8 cellular contexts compared by ENCODE assay signal in genomic region chr7:134750083-134751062, GRCh38. TPM values are rescaled to one million over a fixed set of nuclear protein-coding genes. Genes with fewer than 3 reads are reported as not detected.
DNase-seq lines count a peak whose midpoint lies in the region; ATAC-seq and TF ChIP-seq lines count a peak whose summit lies in the region.

No MANE protein-coding gene starts in this region.

- CTCF ChIA-PET in RWPE1 (lab: Yijun Ruan, JAX), result interaction anchor here (0.7 kb wide), 1 partner anchor 110 kb away, joined by 3 read pairs; no protein-coding TSS in a partner anchor

- H3K27ac Mint-ChIP-seq in activated naive CD8-positive, alpha-beta T cell treated with anti-CD3 and anti-CD28 coated beads for 36 hours, result no peak overlapping the region

- no peaks in the 10 kb centered on the region for H3K36me3 ChIP-seq in hepatocyte (replicated peaks; ENCODE audit: insufficient read depth, low read depth)

- no peak overlapping the region for H3K4me2 ChIP-seq in hepatocyte

- H3K79me2 ChIP-seq in hepatocyte, result no peaks in the 10 kb centered on the region

- no peaks in the 10 kb centered on the region for H3K27me3 ChIP-seq in hepatocyte

- no peak overlapping the region for H3K27ac ChIP-seq in hepatocyte
- H3K27ac ChIP-seq in RWPE1, result no peak overlapping the region

- ATAC-seq in SK-N-SH treated with all-trans-retinoic acid at 6 μM for 48 hours, result peak; percentile 70

- H3K4me3 ChIP-seq in HFF-Myc (replicated peaks; ENCODE audit: low read depth, low read length), result no peak overlapping the region
- H3K4me3 ChIP-seq in hepatocyte, result no peak overlapping the region

- H3K9me2 ChIP-seq in hepatocyte (replicated peaks; ENCODE audit: insufficient read depth), result no peaks in the 10 kb centered on the region

- peak; percentile 83 for TF ChIP-seq CTCF in HFF-Myc (IDR thresholded peaks at IDR 0.05; ENCODE audit: low read depth, low read length, missing control alignments)
- TF ChIP-seq CTCF in hepatocyte (IDR thresholded peaks at IDR 0.05; ENCODE audit: poor library complexity), result peak; percentile 48
- no peak; the same call in 1 of the 2 replicates for TF ChIP-seq CTCF in RWPE1 (conservative IDR thresholded peaks at IDR 0.05; ENCODE audit: low read depth)

- H3K9me3 Mint-ChIP-seq in activated naive CD8-positive, alpha-beta T cell treated with anti-CD3 and anti-CD28 coated beads for 36 hours, result no peaks in the 10 kb centered on the region

- H3K9me3 ChIP-seq in hepatocyte (ENCODE audit: low read depth), result no peaks in the 10 kb centered on the region

- H3K27me3 Mint-ChIP-seq in activated naive CD8-positive, alpha-beta T cell treated with anti-CD3 and anti-CD28 coated beads for 36 hours, result no peaks in the 10 kb centered on the region

- peak; percentile 77 for DNase-seq in ELF-1 (ENCODE audit: low read depth, low spot score)
- DNase-seq in HFF-Myc (ENCODE audit: extremely low read depth, low read depth), result no peak
- DNase-seq in activated naive CD8-positive, alpha-beta T cell treated with anti-CD3 and anti-CD28 coated beads for 36 hours, result peak; percentile 49
- DNase-seq in hepatocyte (ENCODE audit: low spot score), result peak; percentile 32
- DNase-seq in stimulated activated CD4-positive, alpha-beta T cell treated with anti-CD3 and anti-CD28 coated beads, Interleukin-15, amount 100 ng/mL, for 48 hours (ENCODE audit: low read depth in 2 of 2), result peak; percentile 26 to 67
- no peak for DNase-seq in NCI-H345 (lab: John Stamatoyannopoulos, UW)
- no peak for DNase-seq in RWPE1 (ENCODE audit: low spot score)

- POLR2A ChIA-PET in RWPE1 (lab: Yijun Ruan, JAX; ENCODE audit: low non-redundant PET), result no interaction called here

- 73% methylated on average over 6 of the region's 6 CpGs for WGBS in hepatocyte (ENCODE audit: low lambda C conversion rate, missing lambda C conversion rate)

- H3K4me1 Mint-ChIP-seq in activated naive CD8-positive, alpha-beta T cell treated with anti-CD3 and anti-CD28 coated beads for 36 hours, result peaks cover 3% of the 10 kb centered on the region

- no peaks in the 10 kb centered on the region for H3K4me1 ChIP-seq in hepatocyte (ENCODE audit: insufficient read depth)

- H3K36me3 Mint-ChIP-seq in activated naive CD8-positive, alpha-beta T cell treated with anti-CD3 and anti-CD28 coated beads for 36 hours, result no peaks in the 10 kb centered on the region

- no peak overlapping the region for H3K4me3 Mint-ChIP-seq in activated naive CD8-positive, alpha-beta T cell treated with anti-CD3 and anti-CD28 coated beads for 36 hours

- H2AFZ ChIP-seq in hepatocyte, result no peak overlapping the region

- H4K20me1 ChIP-seq in hepatocyte (ENCODE audit: insufficient read depth, poor library complexity, severe bottlenecking), result no peaks in the 10 kb centered on the region

TF ChIP-seq in SK-N-SH treated with all-trans-retinoic acid at 6 μM for 48 hours, 23 proteins besides CTCF, POLR2A, EP300 and RAD21:
- TF ChIP-seq CSRNP3 (CRISPR knock-in tag; IDR thresholded peaks at IDR 0.05), result no peak
- no peak for TF ChIP-seq OSR1 (CRISPR knock-in tag; IDR thresholded peaks at IDR 0.05)
- TF ChIP-seq RARB (CRISPR knock-in tag; IDR thresholded peaks at IDR 0.05), result no peak
- TF ChIP-seq ZFP3 (CRISPR knock-in tag; IDR thresholded peaks at IDR 0.05), result no peak
- no peak for TF ChIP-seq ZNF565 (CRISPR knock-in tag; conservative IDR thresholded peaks at IDR 0.05; ENCODE audit: low read depth)

RNA-seq across cellular contexts. Expression of gene CALD1, which starts 29.1 kb away (rescaled TPM):
- total RNA-seq in activated naive CD8-positive, alpha-beta T cell treated with anti-CD3 and anti-CD28 coated beads for 36 hours, result 1 to 10 TPM; 1.1 TPM
- total RNA-seq in hepatocyte, result 207 and 219 TPM in 2 replicates
- 333 and 406 TPM in 2 replicates for polyA plus RNA-seq in hepatocyte

Comparison
In these comparisons a context has a peak if more than half of its experiments do, and no peak if none do; other contexts are left out.
1. DNase-seq: peak in ELF-1 (single experiment), activated naive CD8-positive, alpha-beta T cell treated with anti-CD3 and anti-CD28 coated beads for 36 hours (single experiment), hepatocyte (single experiment) and stimulated activated CD4-positive, alpha-beta T cell treated with anti-CD3 and anti-CD28 coated beads, Interleukin-15, amount 100 ng/mL, for 48 hours (2 of 2); none in HFF-Myc (single experiment), NCI-H345 (single experiment) and RWPE1 (single experiment).
2. RNA of gene CALD1, which starts 29.1 kb away (total RNA-seq): 207 to 219 TPM in hepatocyte; 1.1 TPM in activated naive CD8-positive, alpha-beta T cell treated with anti-CD3 and anti-CD28 coated beads for 36 hours; every median in the first group is over 10 times any median in the second.